In the genomic region with DNA sequence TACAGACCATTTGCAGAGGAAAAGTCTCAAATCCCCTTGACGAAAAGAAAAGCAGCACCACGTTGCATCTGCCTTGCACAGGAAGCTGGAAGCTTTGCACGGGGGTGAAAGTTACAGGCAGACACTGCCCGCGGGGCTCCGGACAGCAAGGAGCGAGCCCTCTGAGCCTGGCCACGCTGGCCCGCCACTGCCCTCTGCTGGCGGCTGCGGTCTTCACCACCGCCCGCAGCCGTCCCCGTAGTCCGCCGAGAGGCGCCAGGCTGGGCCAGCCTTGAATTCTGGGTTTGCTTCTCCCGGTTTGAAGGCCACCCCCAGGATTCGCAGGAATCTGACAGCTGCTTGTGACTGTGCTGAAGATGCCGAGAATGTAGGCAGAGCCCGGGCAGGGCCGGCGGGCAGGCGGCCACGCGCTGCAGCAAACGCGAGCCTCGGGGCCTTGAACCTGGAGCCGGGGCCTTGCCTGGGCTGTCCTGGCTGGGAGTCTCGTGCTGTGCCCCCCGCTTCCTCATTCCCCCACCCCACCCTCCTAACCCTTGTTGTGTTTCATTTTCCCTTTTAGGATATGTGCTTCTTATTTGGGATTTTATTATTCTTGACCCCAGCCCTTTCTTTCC, we compare ENCODE assay signal across 8 cellular contexts. TPM values are rescaled to one million over a fixed set of nuclear protein-coding genes. Genes with fewer than 3 reads are reported as not detected.
DNase-seq lines count a peak whose midpoint lies in the region; ATAC-seq and TF ChIP-seq lines count a peak whose summit lies in the region.

No MANE protein-coding gene starts in this region.

- H3K9me3 ChIP-seq in MG63 (no peaks in the 10 kb centered on the region), colonic mucosa (no peaks in the 10 kb centered on the region), left lung (no peaks in the 10 kb centered on the region)

- H3K9ac ChIP-seq in colonic mucosa (ENCODE audit: low read depth in 2 of 2, low read length in 2 of 2), result no peak overlapping the region

- H3K36me3 ChIP-seq in MG63, result no peaks in the 10 kb centered on the region
- no peaks in the 10 kb centered on the region for H3K36me3 ChIP-seq in colonic mucosa
- H3K36me3 ChIP-seq in left lung, result no peaks in the 10 kb centered on the region

- intact Hi-C loops in colonic mucosa (cut with DNase I) (no loop called here), left lung (cut with DNase I) (no loop called here)

- H3K4me3 ChIP-seq in GM12865 (ENCODE audit: low read depth, low read length) (no peak overlapping the region), MG63 (no peak overlapping the region), colonic mucosa (no peak overlapping the region), left lung (no peak overlapping the region)

- no peaks in the 10 kb centered on the region for H3K4me1 ChIP-seq in colonic mucosa
- H3K4me1 ChIP-seq in left lung, result peaks cover 0 to 10% of the 10 kb centered on the region in 2 donors

- H3K27me3 ChIP-seq in MG63 (peaks cover 17% of the 10 kb centered on the region), colonic mucosa (peaks cover 4% of the 10 kb centered on the region), left lung (peaks cover 0 to 42% of the 10 kb centered on the region in 2 donors)

- ATAC-seq in left lung, result peak; percentile 98

- DNase-seq in GM12865 (ENCODE audit: low read depth) (peak; percentile 69), HCEC 1CT (peak; percentile 22), MG63 (peak; percentile 91), colonic mucosa (peak; percentile 54), left lung (peak; percentile 71 to 97), NCI-H1436 treated with DMSO at 0.1 percent for 48 hours (lab: John Stamatoyannopoulos, UW) (no peak)
- DNase-seq in activated CD4-positive, alpha-beta T cell treated with anti-CD3 and anti-CD28 coated beads for 1 hour, result peak; percentile 19
- peak; percentile 62 for DNase-seq in stimulated activated CD4-positive, alpha-beta T cell treated with anti-CD3 and anti-CD28 coated beads, Interleukin-4, amount 100 ng/mL, for 1 hour

- TF ChIP-seq CTCF in GM12865 (IDR thresholded peaks at IDR 0.05; ENCODE audit: insufficient read depth, low read depth, low read length, missing control alignments) (peak; percentile 94), colonic mucosa (IDR thresholded peaks at IDR 0.05) (peak; percentile 92), left lung (IDR thresholded peaks at IDR 0.05) (peak; percentile 93 to 96)

- H3K27ac ChIP-seq in colonic mucosa (no peak overlapping the region), left lung (no peak overlapping the region)

RNA-seq across cellular contexts. Expression of gene ENPP6, which starts 49.2 kb away (rescaled TPM):
- total RNA-seq in MG63 (2014; rRNA removed; shearing (Covaris generic); ENCODE audit: low replicate concordance), result 0.16 and 0.27 TPM in 2 replicates
- total RNA-seq in colonic mucosa (under 1 TPM; 0.27 to 0.53 TPM), left lung (under 1 TPM; 0.20 to 0.21 TPM)
